ENCODE assay signal across 8 cellular contexts in genomic region chr9:136791466-136792276, GRCh38. TPM values are rescaled to one million over a fixed set of nuclear protein-coding genes. Genes with fewer than 3 reads are reported as not detected.
DNase-seq lines count a peak whose midpoint lies in the region; ATAC-seq and TF ChIP-seq lines count a peak whose summit lies in the region.

No MANE protein-coding gene starts in this region.

- peak overlapping the region; percentile 7 for H2AFZ ChIP-seq in trophoblast cell (ENCODE audit: insufficient read depth, low read length, poor library complexity)

- peaks cover 4% of the 10 kb centered on the region for H3K79me2 ChIP-seq in trophoblast cell (ENCODE audit: control insufficient read depth, insufficient read depth, low read length, poor library complexity)

- peaks cover 9% of the 10 kb centered on the region for H3K36me3 Mint-ChIP-seq in activated T-helper 2 cell treated with anti-CD3 and anti-CD28 coated beads, Interferon-gamma antibody, Interleukin-2, Interleukin-4, amounts not matched to agents 10 μg/mL and 5 μg/mL and 100 μg/mL, durations not matched to agents 14 hours and 24 hours and 36 hours (ENCODE audit: low read depth)

- H3K9me3 ChIP-seq in trophoblast cell (ENCODE audit: insufficient read depth, low read depth, low read length) = peaks cover 2% of the 10 kb centered on the region

- no CpG with 5 or more reads among the region's 34 CpGs for WGBS in trophoblast cell (ENCODE audit: extremely low coverage, insufficient coverage, insufficient read length)
- 3% methylated on average over 34 of the region's 34 CpGs for WGBS in urinary bladder

- peak overlapping the region; percentile 80 for H3K4me3 Mint-ChIP-seq in activated T-helper 2 cell treated with anti-CD3 and anti-CD28 coated beads, Interferon-gamma antibody, Interleukin-2, Interleukin-4, amounts not matched to agents 10 μg/mL and 5 μg/mL and 100 μg/mL, durations not matched to agents 14 hours and 24 hours and 36 hours (ENCODE audit: low read depth)

- peak; percentile 6 for ATAC-seq in HG03175 (IDR thresholded peaks at IDR 0.05; ENCODE audit: unreplicated experiment)
- no peak for ATAC-seq in GM19397 (IDR thresholded peaks at IDR 0.05; ENCODE audit: unreplicated experiment)

- intact Hi-C loops in activated T-helper 2 cell treated with anti-CD3 and anti-CD28 coated beads, Interferon-gamma antibody, Interleukin-2, Interleukin-4, amounts not matched to agents 10 μg/mL and 5 μg/mL and 100 μg/mL, durations not matched to agents 14 hours and 24 hours and 36 hours (cut with micrococcal nuclease) = loop anchor here (1.0 to 2.0 kb wide), 3 partner anchors 9 to 201 kb away; partner anchors contain the start of genes PAXX and PHPT1

- H3K18ac ChIP-seq in trophoblast cell (ENCODE audit: low read length) = peak overlapping the region; percentile 66

- no peaks in the 10 kb centered on the region for H3K27me3 ChIP-seq in trophoblast cell (ENCODE audit: insufficient read depth, low read length)

- H2BK5ac ChIP-seq in trophoblast cell (ENCODE audit: low read depth, low read length, poor library complexity) = peak overlapping the region; percentile 44

- no peak overlapping the region for H3K23ac ChIP-seq in trophoblast cell (ENCODE audit: low read length)

- no peaks in the 10 kb centered on the region for H3K9me3 Mint-ChIP-seq in activated T-helper 2 cell treated with anti-CD3 and anti-CD28 coated beads, Interferon-gamma antibody, Interleukin-2, Interleukin-4, amounts not matched to agents 10 μg/mL and 5 μg/mL and 100 μg/mL, durations not matched to agents 14 hours and 24 hours and 36 hours

- H3K27me3 Mint-ChIP-seq in activated T-helper 2 cell treated with anti-CD3 and anti-CD28 coated beads, Interferon-gamma antibody, Interleukin-2, Interleukin-4, amounts not matched to agents 10 μg/mL and 5 μg/mL and 100 μg/mL, durations not matched to agents 14 hours and 24 hours and 36 hours (ENCODE audit: low read depth) = peaks cover 9% of the 10 kb centered on the region

- H3K4me3 ChIP-seq in foreskin fibroblast (ENCODE audit: low read depth in 1 of 2, low read length in 2 of 2) (peak overlapping the region; percentile 95 to 98), trophoblast cell (ENCODE audit: low read depth, low read length) (peak overlapping the region; percentile 70), urinary bladder (ENCODE audit: low read depth, low read length) (peak overlapping the region; percentile 65)

- H3K27ac Mint-ChIP-seq in activated T-helper 2 cell treated with anti-CD3 and anti-CD28 coated beads, Interferon-gamma antibody, Interleukin-2, Interleukin-4, amounts not matched to agents 10 μg/mL and 5 μg/mL and 100 μg/mL, durations not matched to agents 14 hours and 24 hours and 36 hours = peak overlapping the region; percentile 80

- DNase-seq in GM03348 (ENCODE audit: low spot score) = peak; percentile 41
- peak; percentile 73 for DNase-seq in OCI-M1 (lab: John Stamatoyannopoulos, UW)
- peak; percentile 60 for DNase-seq in activated T-helper 2 cell treated with anti-CD3 and anti-CD28 coated beads, Interferon-gamma antibody, Interleukin-2, Interleukin-4, amounts not matched to agents 10 μg/mL and 5 μg/mL and 100 μg/mL, durations not matched to agents 14 hours and 24 hours and 36 hours (ENCODE audit: low spot score)
- peak in 1 of 2 donors; percentile 41 for DNase-seq in foreskin fibroblast
- DNase-seq in trophoblast cell = peak; percentile 74 to 78

- H3K9ac ChIP-seq in trophoblast cell (ENCODE audit: low read length) = peak overlapping the region; percentile 0

- H3K79me1 ChIP-seq in trophoblast cell (ENCODE audit: low read length) = peaks cover 14% of the 10 kb centered on the region

- peak overlapping the region; percentile 3 for H2BK12ac ChIP-seq in trophoblast cell (ENCODE audit: low read length)

- H3K4me1 Mint-ChIP-seq in activated T-helper 2 cell treated with anti-CD3 and anti-CD28 coated beads, Interferon-gamma antibody, Interleukin-2, Interleukin-4, amounts not matched to agents 10 μg/mL and 5 μg/mL and 100 μg/mL, durations not matched to agents 14 hours and 24 hours and 36 hours (ENCODE audit: low read depth) = peaks cover 23% of the 10 kb centered on the region

- peak overlapping the region; percentile 71 for H2AK5ac ChIP-seq in trophoblast cell (ENCODE audit: low read length)

- peak overlapping the region; percentile 4 for H3K27ac ChIP-seq in trophoblast cell (ENCODE audit: low read depth, low read length)
- peak overlapping the region; percentile 93 for H3K27ac ChIP-seq in urinary bladder (ENCODE audit: low read depth)

- peak overlapping the region; percentile 35 for H2BK120ac ChIP-seq in trophoblast cell (ENCODE audit: insufficient read depth, low read length, poor library complexity)

- H4K12ac ChIP-seq in trophoblast cell (ENCODE audit: low read depth, low read length) = peak overlapping the region; percentile 36

- H3K14ac ChIP-seq in trophoblast cell (ENCODE audit: low read length) = peak overlapping the region; percentile 78

- TF ChIP-seq CTCF in foreskin fibroblast (IDR thresholded peaks at IDR 0.05; ENCODE audit: low read depth, low read length) = peak; percentile 97

- H3K4me1 ChIP-seq in trophoblast cell (ENCODE audit: control insufficient read depth in 1 of 2, insufficient read depth in 2 of 2, low read length in 2 of 2) (peaks cover 24 to 29% of the 10 kb centered on the region in 2 experiments), urinary bladder (ENCODE audit: insufficient read depth) (no peaks in the 10 kb centered on the region)

- H4K91ac ChIP-seq in trophoblast cell (ENCODE audit: low read depth, low read length) = peak overlapping the region; percentile 74

- peak overlapping the region; percentile 49 for H3K4ac ChIP-seq in trophoblast cell (ENCODE audit: low read depth, low read length)

- H3K36me3 ChIP-seq in trophoblast cell (ENCODE audit: control insufficient read depth in 1 of 2, insufficient read depth in 2 of 2, low read length in 2 of 2) (peaks cover 8 to 13% of the 10 kb centered on the region in 2 experiments), urinary bladder (ENCODE audit: insufficient read depth) (no peaks in the 10 kb centered on the region)

- peak overlapping the region; percentile 51 for H3K4me2 ChIP-seq in trophoblast cell (ENCODE audit: low read length)

- peak overlapping the region; percentile 89 for H4K8ac ChIP-seq in trophoblast cell (ENCODE audit: low read depth, low read length)

RNA-seq across cellular contexts. Expression of gene TMEM141, which starts 0.5 kb away (rescaled TPM):
- 34.4 and 34.7 TPM in 2 replicates for total RNA-seq in activated T-helper 2 cell treated with anti-CD3 and anti-CD28 coated beads, Interferon-gamma antibody, Interleukin-2, Interleukin-4, amounts not matched to agents 10 μg/mL and 5 μg/mL and 100 μg/mL, durations not matched to agents 14 hours and 24 hours and 36 hours
- polyA plus RNA-seq in trophoblast cell (2013) = 82.7 and 84.5 TPM in 2 replicates
- total RNA-seq in urinary bladder = 29.4 TPM
- 83.2 TPM for polyA plus RNA-seq in urinary bladder

RNA-seq across cellular contexts. Expression of gene CCDC183, which starts 4.5 kb away (rescaled TPM):
- total RNA-seq in activated T-helper 2 cell treated with anti-CD3 and anti-CD28 coated beads, Interferon-gamma antibody, Interleukin-2, Interleukin-4, amounts not matched to agents 10 μg/mL and 5 μg/mL and 100 μg/mL, durations not matched to agents 14 hours and 24 hours and 36 hours = 0.11 TPM in 1 of 2 replicates, not detected in the other
- polyA plus RNA-seq in trophoblast cell (2013) = 13.6 and 14.0 TPM in 2 replicates
- total RNA-seq in urinary bladder = 1.5 TPM
- polyA plus RNA-seq in urinary bladder = 0.85 TPM

RNA-seq across cellular contexts. Expression of gene RABL6, which starts 16.1 kb away (rescaled TPM):
- total RNA-seq in activated T-helper 2 cell treated with anti-CD3 and anti-CD28 coated beads, Interferon-gamma antibody, Interleukin-2, Interleukin-4, amounts not matched to agents 10 μg/mL and 5 μg/mL and 100 μg/mL, durations not matched to agents 14 hours and 24 hours and 36 hours = 108 and 111 TPM in 2 replicates
- polyA plus RNA-seq in trophoblast cell (2013) = 95.6 and 95.9 TPM in 2 replicates
- total RNA-seq in urinary bladder = 29.1 TPM
- 60.0 TPM for polyA plus RNA-seq in urinary bladder

RNA-seq across cellular contexts. Expression of gene LCN15, which starts 27.4 kb away (rescaled TPM):
- not detected in 2 replicates for total RNA-seq in activated T-helper 2 cell treated with anti-CD3 and anti-CD28 coated beads, Interferon-gamma antibody, Interleukin-2, Interleukin-4, amounts not matched to agents 10 μg/mL and 5 μg/mL and 100 μg/mL, durations not matched to agents 14 hours and 24 hours and 36 hours
- polyA plus RNA-seq in trophoblast cell (2013) = 0.08 and 0.19 TPM in 2 replicates
- not detected for total RNA-seq in urinary bladder
- not detected for polyA plus RNA-seq in urinary bladder

RNA-seq across cellular contexts. Expression of gene LCN8, which starts 33.6 kb away (rescaled TPM):
- not detected in 2 replicates for total RNA-seq in activated T-helper 2 cell treated with anti-CD3 and anti-CD28 coated beads, Interferon-gamma antibody, Interleukin-2, Interleukin-4, amounts not matched to agents 10 μg/mL and 5 μg/mL and 100 μg/mL, durations not matched to agents 14 hours and 24 hours and 36 hours
- 0.03 TPM in 1 of 2 replicates, not detected in the other for polyA plus RNA-seq in trophoblast cell (2013)
- not detected for total RNA-seq in urinary bladder
- not detected for polyA plus RNA-seq in urinary bladder
